ENCODE assay signal across 1 cellular context in genomic region chr10:79381804-79382221, GRCh38.
TF ChIP-seq lines count a peak whose summit lies in the region.

No MANE protein-coding gene starts in this region.

TF ChIP-seq in HEK293, 187 proteins besides CTCF, POLR2A, EP300 and RAD21 (continued from another document and continues in another):
- TF ChIP-seq ZBTB49 (tag by site-specific recombination; IDR thresholded peaks at IDR 0.05; ENCODE audit: low read depth) (no peak), ZNF624 (tag by site-specific recombination; IDR thresholded peaks at IDR 0.05) (no peak), ZNF114 (tag by site-specific recombination; IDR thresholded peaks at IDR 0.05) (no peak), ZNF544 (tag by site-specific recombination; IDR thresholded peaks at IDR 0.05) (no peak), ZBTB17 (tag by site-specific recombination; IDR thresholded peaks at IDR 0.05) (peak; percentile 90), ZBTB26 (tag by site-specific recombination; optimal IDR thresholded peaks at IDR 0.05) (no peak), ZNF621 (tag by site-specific recombination; IDR thresholded peaks at IDR 0.05) (no peak), ZNF560 (tag by site-specific recombination; IDR thresholded peaks at IDR 0.05; ENCODE audit: borderline replicate concordance) (no peak), ZNF692 (tag by site-specific recombination; IDR thresholded peaks at IDR 0.05) (peak; percentile 79), ZNF558 (tag by site-specific recombination; IDR thresholded peaks at IDR 0.05) (no peak), ZFP69B (tag by site-specific recombination; IDR thresholded peaks at IDR 0.05) (0 out of 2 replicates have a peak, but pooled peaks have one; percentile 61), ZNF174 (tag by site-specific recombination; IDR thresholded peaks at IDR 0.05) (no peak), ZBTB20 (tag by site-specific recombination; IDR thresholded peaks at IDR 0.05) (peak; percentile 39; the same call in 1 of the 2 replicates), ATF2 (tag by site-specific recombination; IDR thresholded peaks at IDR 0.05; ENCODE audit: low read depth) (peak; percentile 62; the same call in 1 of the 2 replicates), ZSCAN18 (tag by site-specific recombination; IDR thresholded peaks at IDR 0.05) (no peak), PATZ1 (tag by site-specific recombination; IDR thresholded peaks at IDR 0.05) (peak; percentile 92), ZNF677 (tag by site-specific recombination; IDR thresholded peaks at IDR 0.05) (no peak), ZNF175 (tag by site-specific recombination; IDR thresholded peaks at IDR 0.05) (no peak), BCL6B (tag by site-specific recombination; IDR thresholded peaks at IDR 0.05) (no peak), ZNF26 (tag by site-specific recombination; IDR thresholded peaks at IDR 0.05) (no peak), HIC1 (tag by site-specific recombination; IDR thresholded peaks at IDR 0.05) (peak; percentile 71; the same call in 1 of the 2 replicates), ZNF266 (tag by site-specific recombination; IDR thresholded peaks at IDR 0.05; ENCODE audit: low read depth) (no peak), ZBTB8A (tag by site-specific recombination; IDR thresholded peaks at IDR 0.05) (0 out of 2 replicates have a peak, but pooled peaks have one; percentile 12), TSHZ1 (tag by site-specific recombination; IDR thresholded peaks at IDR 0.05; ENCODE audit: borderline replicate concordance) (no peak), ZNF639 (tag by site-specific recombination; IDR thresholded peaks at IDR 0.05) (no peak), HOXD13 (CRISPR knock-in tag; IDR thresholded peaks at IDR 0.05; ENCODE audit: borderline replicate concordance) (no peak), ZNF18 (tag by site-specific recombination; IDR thresholded peaks at IDR 0.05) (no peak), GLIS1 (tag by site-specific recombination; IDR thresholded peaks at IDR 0.05) (peak; percentile 99), ZNF701 (tag by site-specific recombination; IDR thresholded peaks at IDR 0.05) (no peak), ZNF391 (tag by site-specific recombination; IDR thresholded peaks at IDR 0.05; ENCODE audit: borderline replicate concordance, low read depth) (no peak), ZNF768 (tag by site-specific recombination; IDR thresholded peaks at IDR 0.05) (no peak), ZBTB21 (tag by site-specific recombination; IDR thresholded peaks at IDR 0.05) (peak; percentile 51; the same call in 1 of the 2 replicates)
